Comparison of ENCODE assay signal across 8 cellular contexts in the genomic region with DNA sequence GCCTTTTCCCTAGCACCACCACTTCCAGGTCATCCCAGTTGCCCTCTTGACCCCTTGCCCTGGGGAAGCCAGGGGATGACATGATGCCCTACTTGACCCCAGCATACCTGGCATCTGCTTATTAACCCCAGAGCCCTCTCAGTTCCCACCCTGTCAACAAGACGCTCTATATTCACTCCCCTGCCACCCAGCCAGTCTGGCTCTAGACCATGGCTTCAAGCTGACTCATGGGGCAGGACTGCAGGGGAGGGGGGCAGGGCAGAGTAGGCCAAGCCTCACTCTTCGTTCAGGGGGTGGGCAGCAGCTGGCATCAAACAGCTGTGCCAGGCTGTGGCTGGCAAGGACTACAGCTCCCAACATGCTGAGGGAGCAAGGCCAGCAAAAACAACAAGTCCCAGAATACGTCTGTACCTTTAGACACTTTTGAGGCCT. TPM values are rescaled to one million over a fixed set of nuclear protein-coding genes. Genes with fewer than 3 reads are reported as not detected.
A peak's percentile ranks its signal among the peaks of the same experiment; 100 is the strongest.
DNase-seq lines count a peak whose midpoint lies in the region; TF ChIP-seq lines count a peak whose summit lies in the region.

No MANE protein-coding gene starts in this region.

- H3K4me1 ChIP-seq in vagina: peaks cover 57% of the 10 kb centered on the region

- peaks cover 28 to 33% (median 30%) of the 10 kb centered on the region in 3 donors for H3K4me1 Mint-ChIP-seq in IgD-negative memory B cell

- DNase-seq in AG09309 (ENCODE audit: low read depth) (no peak), caudate nucleus (lab: John Stamatoyannopoulos, UW) (peak in 51 of 61 donors; percentile 9 to 82 (median 51)), medulla oblongata (ENCODE audit: extremely low spot score) (peak; percentile 78), vagina (ENCODE audit: extremely low spot score in 2 of 2) (peak in 1 of 2 donors; percentile 95), cerebellum (ENCODE audit: low spot score) (no peak)
- DNase-seq in stimulated activated CD4-positive, alpha-beta T cell treated with anti-CD3 and anti-CD28 coated beads, Interleukin-2, amount 100 ng/mL, for 24 hours: no peak
- DNase-seq in activated naive CD4-positive, alpha-beta T cell treated with anti-CD3 and anti-CD28 coated beads, Interleukin-2, amount 50 U/mL, for 16 hours: no peak

- peak overlapping the region in 2 of 3 donors; percentile 54 to 57 for H3K27ac Mint-ChIP-seq in IgD-negative memory B cell

- intact Hi-C loops in vagina (cut with DNase I): no loop called here

- H3K36me3 ChIP-seq in vagina: peaks cover 0 to 30% of the 10 kb centered on the region in 2 donors

- TF ChIP-seq POLR2A in vagina (IDR thresholded peaks at IDR 0.05): no peak

- H3K27me3 ChIP-seq in vagina: no peaks in the 10 kb centered on the region

- H3K4me3 ChIP-seq in AG09309 (ENCODE audit: control insufficient read depth, low read depth, low read length) (peak overlapping the region; percentile 94), vagina (peak overlapping the region; percentile 66 to 76)

- H3K27me3 Mint-ChIP-seq in IgD-negative memory B cell: no peaks in the 10 kb centered on the region

- no peaks in the 10 kb centered on the region for H3K9me3 ChIP-seq in vagina

- H3K4me3 Mint-ChIP-seq in IgD-negative memory B cell: peak overlapping the region in 3 of 4 donors; percentile 74 to 94 (median 82)

- H3K36me3 Mint-ChIP-seq in IgD-negative memory B cell: no peaks in the 10 kb centered on the region

- no peak for TF ChIP-seq CTCF in AG09309 (IDR thresholded peaks at IDR 0.05; ENCODE audit: control insufficient read depth, insufficient read depth, low read depth, low read length, missing control alignments)
- TF ChIP-seq CTCF in vagina (IDR thresholded peaks at IDR 0.05): no peak

- no peaks in the 10 kb centered on the region for H3K9me3 Mint-ChIP-seq in IgD-negative memory B cell

- H3K27ac ChIP-seq in caudate nucleus (ENCODE audit: low read depth, low read length) (peak overlapping the region; percentile 80), vagina (peak overlapping the region; percentile 95)

RNA-seq across cellular contexts. Expression of a gene that starts 5.3 kb away (rescaled TPM):
- 3.5 TPM for polyA plus RNA-seq in IgD-negative memory B cell
- total RNA-seq in vagina: 11.5 TPM
- total RNA-seq in cerebellum: 11.2 TPM

RNA-seq across cellular contexts. Expression of a gene that starts 7.4 kb away (rescaled TPM):
- 89.9 TPM for polyA plus RNA-seq in IgD-negative memory B cell
- 98.2 TPM for total RNA-seq in vagina
- 35.6 TPM for total RNA-seq in cerebellum

RNA-seq across cellular contexts. Expression of a gene that starts 14.0 kb away (rescaled TPM):
- 23.9 TPM for polyA plus RNA-seq in IgD-negative memory B cell
- 13.3 TPM for total RNA-seq in vagina
- 12.6 TPM for total RNA-seq in cerebellum

RNA-seq across cellular contexts. Expression of a gene that starts 30.6 kb away (rescaled TPM):
- polyA plus RNA-seq in IgD-negative memory B cell: 15.9 TPM
- total RNA-seq in vagina: 17.2 TPM
- total RNA-seq in cerebellum: 39.7 TPM

RNA-seq across cellular contexts. Expression of a gene that starts 37.9 kb away (rescaled TPM):
- 200 TPM for polyA plus RNA-seq in IgD-negative memory B cell
- total RNA-seq in vagina: 130 TPM
- total RNA-seq in cerebellum: 146 TPM

Comparison
In these comparisons a context has a peak if more than half of its experiments do, and no peak if none do; other contexts are left out.
1. DNase-seq: peak in caudate nucleus (51 of 61) and medulla oblongata (single experiment); none in AG09309 (single experiment), stimulated activated CD4-positive, alpha-beta T cell treated with anti-CD3 and anti-CD28 coated beads, Interleukin-2, amount 100 ng/mL, for 24 hours (0 of 2), cerebellum (single experiment) and activated naive CD4-positive, alpha-beta T cell treated with anti-CD3 and anti-CD28 coated beads, Interleukin-2, amount 50 U/mL, for 16 hours (single experiment).